ENCODE assay signal across 30 cellular contexts in the genomic region with DNA sequence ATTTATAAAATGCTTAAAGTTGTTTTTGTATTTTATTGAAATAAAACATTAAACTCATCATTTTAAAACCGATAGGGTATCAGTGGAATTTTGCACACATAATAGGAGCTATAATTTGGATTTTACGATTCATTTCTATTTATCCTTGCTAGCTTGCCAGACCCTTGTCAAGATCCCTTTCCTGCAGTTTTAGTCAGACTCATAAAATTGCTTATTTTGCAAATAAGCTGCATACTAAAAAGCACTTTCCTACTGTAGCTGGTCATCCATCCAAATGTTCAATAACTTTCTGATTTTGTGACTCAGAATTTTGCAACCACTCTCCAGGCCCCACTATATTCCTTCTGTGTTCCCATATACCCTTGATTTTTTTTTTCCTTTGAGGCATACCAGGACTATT.
"Had no signal": no experiment of that assay in that cellular context is flagged by ENCODE, and none has a peak within 500 bp of the region (broad histone marks: within the 10 kb centered on the region; RNA-seq: fewer than 3 reads in every experiment).

No MANE protein-coding gene starts in this region.

- H3K36me3 ChIP-seq: neural progenitor cell, ovary, spleen, stomach, thoracic aorta, thyroid gland, tibial nerve, upper lobe of left lung, uterus had no signal

- H3K27me3 Mint-ChIP-seq: progenitor cell of endocrine pancreas; stimulated activated naive B cell treated with anti-CD40 and anti-IgM and Interleukin-4, amounts not matched to agents 10 μg/mL and 1 μg/mL and 100 μg/mL, for 72 hours had no signal

- H3K4me3 Mint-ChIP-seq: naive B cell; naive thymus-derived CD8-positive, alpha-beta T cell; natural killer cell treated with Interleukin-12 subunit alpha and Interleukin-12 subunit beta and Interleukin-15 and Interleukin-18, amount 100 ng/mL, for 72 hours; neural progenitor cell; stimulated activated naive B cell treated with anti-CD40 and anti-IgM and Interleukin-4, amounts not matched to agents 10 μg/mL and 1 μg/mL and 100 μg/mL, for 72 hours; stimulated activated naive CD8-positive, alpha-beta T cell treated with anti-CD3 and anti-CD28 coated beads, Interleukin-15, Interleukin-2, amounts not matched to agents 100 ng/mL and 50 ng/mL, for 24 hours had no signal

- H3K27ac Mint-ChIP-seq: naive B cell; naive thymus-derived CD8-positive, alpha-beta T cell; natural killer cell treated with Interleukin-12 subunit alpha and Interleukin-12 subunit beta and Interleukin-15 and Interleukin-18, amount 100 ng/mL, for 72 hours; neural progenitor cell; progenitor cell of endocrine pancreas; stimulated activated naive B cell treated with anti-CD40 and anti-IgM and Interleukin-4, amounts not matched to agents 10 μg/mL and 1 μg/mL and 100 μg/mL, for 72 hours; stimulated activated naive CD8-positive, alpha-beta T cell treated with anti-CD3 and anti-CD28 coated beads, Interleukin-15, Interleukin-2, amounts not matched to agents 100 ng/mL and 50 ng/mL, for 24 hours had no signal

- H3K79me2 ChIP-seq: parathyroid adenoma had no signal

- H3K4me1 ChIP-seq: parathyroid adenoma, psoas muscle, spleen, stomach, thyroid gland, tibial nerve, upper lobe of left lung, uterus had no signal

- H3K27ac ChIP-seq: neural progenitor cell, ovary, parathyroid adenoma, psoas muscle, skin epidermis, spleen, stomach, thoracic aorta, thyroid gland, tibial nerve, upper lobe of left lung, uterus had no signal

- H3K4me2 ChIP-seq: neural progenitor cell, smooth muscle cell had no signal

- H3K9me3 Mint-ChIP-seq: natural killer cell treated with Interleukin-12 subunit alpha and Interleukin-12 subunit beta and Interleukin-15 and Interleukin-18, amount 100 ng/mL, for 72 hours; neural progenitor cell; stimulated activated naive B cell treated with anti-CD40 and anti-IgM and Interleukin-4, amounts not matched to agents 10 μg/mL and 1 μg/mL and 100 μg/mL, for 72 hours; stimulated activated naive CD8-positive, alpha-beta T cell treated with anti-CD3 and anti-CD28 coated beads, Interleukin-15, Interleukin-2, amounts not matched to agents 100 ng/mL and 50 ng/mL, for 24 hours had no signal

- H3K9ac ChIP-seq: neural progenitor cell, parathyroid adenoma had no signal

- H2AFZ ChIP-seq: neural progenitor cell, parathyroid adenoma had no signal

- H3K4me1 Mint-ChIP-seq: naive B cell; naive thymus-derived CD8-positive, alpha-beta T cell; neural progenitor cell; stimulated activated naive B cell treated with anti-CD40 and anti-IgM and Interleukin-4, amounts not matched to agents 10 μg/mL and 1 μg/mL and 100 μg/mL, for 72 hours had no signal

- H3K27me3 ChIP-seq: neural progenitor cell, ovary, spleen, thyroid gland, tibial nerve, upper lobe of left lung, uterus had no signal

- DNase-seq: naive B cell; naive thymus-derived CD8-positive, alpha-beta T cell; occipital lobe; ovary; posterior cingulate gyrus; psoas muscle; right cardiac atrium; spleen; stimulated activated CD4-positive, alpha-beta T cell treated with anti-CD3 and anti-CD28 coated beads, Interleukin-12 subunit alpha, Interleukin-12 subunit beta, amount 100 ng/mL, for 4 hours; stimulated activated CD4-positive, alpha-beta T cell treated with anti-CD3 and anti-CD28 coated beads, Interleukin-1b, Interleukin-23, amount 100 ng/mL, for 48 hours; stimulated activated CD4-positive, alpha-beta T cell treated with anti-CD3 and anti-CD28 coated beads, Interleukin-4, amount 100 ng/mL, for 1 hour; stimulated activated CD4-positive, alpha-beta T cell treated with anti-CD3 and anti-CD28 coated beads, Interleukin-4, amount 100 ng/mL, for 4 hours; stimulated activated CD8-positive, alpha-beta memory T cell treated with anti-CD3 and anti-CD28 coated beads, Interleukin-4, amount 100 ng/mL, for 48 hours; stimulated activated naive B cell treated with anti-CD40 and anti-IgM and Interleukin-4, amounts not matched to agents 10 μg/mL and 1 μg/mL and 100 μg/mL, for 72 hours; stimulated activated naive CD4-positive, alpha-beta T cell treated with Interleukin-2 at 50 U/mL for 16 hours; stomach; thyroid gland; trophoblast cell; upper lobe of left lung; uterus had no signal

- ATAC-seq: naive thymus-derived CD8-positive, alpha-beta T cell; natural killer cell treated with Interleukin-12 subunit alpha and Interleukin-12 subunit beta and Interleukin-15 and Interleukin-18, amount 100 ng/mL, for 72 hours; psoas muscle; right cardiac atrium; sciatic nerve; stimulated activated naive B cell treated with anti-CD40 and anti-IgM and Interleukin-4, amounts not matched to agents 10 μg/mL and 1 μg/mL and 100 μg/mL, for 72 hours had no signal

- H3K9me3 ChIP-seq: ovary, psoas muscle, spleen, stomach, thoracic aorta, thyroid gland, tibial nerve, upper lobe of left lung, uterus had no signal

- H3K36me3 Mint-ChIP-seq: naive B cell; natural killer cell treated with Interleukin-12 subunit alpha and Interleukin-12 subunit beta and Interleukin-15 and Interleukin-18, amount 100 ng/mL, for 72 hours; neural progenitor cell; stimulated activated naive B cell treated with anti-CD40 and anti-IgM and Interleukin-4, amounts not matched to agents 10 μg/mL and 1 μg/mL and 100 μg/mL, for 72 hours had no signal

- H3K4me3 ChIP-seq: neural progenitor cell, ovary, psoas muscle, skin epidermis, smooth muscle cell, spleen, stomach, thoracic aorta, thyroid gland, tibial nerve, upper lobe of left lung, uterus had no signal
